ENCODE assay signal across 13 cellular contexts in the genomic region with DNA sequence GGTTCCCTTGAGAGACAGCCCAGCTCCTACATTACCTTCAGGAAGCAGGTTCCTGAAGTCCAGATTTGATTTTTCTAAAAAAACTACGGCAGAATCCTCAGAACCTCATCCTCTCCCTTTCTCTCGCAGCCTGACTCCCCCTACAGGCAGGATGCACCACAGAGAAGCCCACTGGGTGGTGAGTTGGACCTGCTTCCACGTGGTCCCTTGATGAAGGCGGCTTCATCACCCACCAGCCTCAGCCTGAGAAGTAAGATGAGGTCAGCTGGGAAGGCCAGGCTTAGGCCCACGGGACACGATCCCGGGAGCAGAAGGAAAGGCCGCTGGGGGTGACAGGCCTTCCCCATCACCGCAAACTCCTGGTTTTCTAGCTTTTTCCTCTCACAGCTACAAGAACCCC.
DNase-seq lines count a peak whose midpoint lies in the region; ATAC-seq, FAIRE-seq and TF ChIP-seq lines count a peak whose summit lies in the region.
"Had no signal": no experiment of that assay in that cellular context is flagged by ENCODE, and none has a peak within 500 bp of the region (broad histone marks: within the 10 kb centered on the region; RNA-seq: fewer than 3 reads in every experiment).

No MANE protein-coding gene starts in this region.

- no peaks in the 10 kb centered on the region for H3K79me2 ChIP-seq in HepG2 (ENCODE audit: insufficient read depth, low read length)

- CTCF ChIA-PET in HepG2 (lab: Yijun Ruan, JAX; ENCODE audit: low intra/inter-chr PET ratio, low total read pairs), result no interaction called here
- CTCF ChIA-PET in WTC11 (lab: Charles Lee), result interaction anchor here (0.6 to 1.3 kb wide), 4 partner anchors 12 to 472 kb away, joined by 3 read pairs; no protein-coding TSS in a partner anchor

- no peak overlapping the region for H3K4me2 ChIP-seq in HepG2 (ENCODE audit: low read depth, low read length)

- no peak overlapping the region for H3K27ac Mint-ChIP-seq in WTC11

- no peak for DNase-seq in HepG2 (ENCODE audit: low spot score)
- no peak for DNase-seq in right lobe of liver
- DNase-seq in WTC11 (ENCODE audit: low spot score), result peak; percentile 26
- DNase-seq in aorta, result peak; percentile 43 to 70
- no peak for DNase-seq in GM12892 (ENCODE audit: insufficient read length)
- DNase-seq in NCI-H524 (lab: John Stamatoyannopoulos, UW), result no peak
- no peak for DNase-seq in urothelium cell line (ENCODE audit: low spot score)
- DNase-seq: activated CD4-positive, alpha-beta T cell treated with anti-CD3 and anti-CD28 coated beads, Interleukin-2, amount 50 U/mL, for 1 hour; NCI-H2029; Right ventricle myocardium superior; substantia nigra had no signal

- H3K9ac ChIP-seq in HepG2 (ENCODE audit: insufficient read depth, low read depth, low read length), result no peak overlapping the region

- H3K4me1 ChIP-seq in HepG2 (ENCODE audit: insufficient read depth, low read length) (peaks cover 2% of the 10 kb centered on the region), right lobe of liver (peaks cover 0 to 4% (median 0%) of the 10 kb centered on the region in 4 donors), gastroesophageal sphincter (peaks cover 0 to 90% (median 3%) of the 10 kb centered on the region in 3 donors), aorta (ENCODE audit: control insufficient read depth in 1 of 2, insufficient read depth in 2 of 2, low read length in 2 of 2) (no peaks in the 10 kb centered on the region)

- intact Hi-C loops in HepG2 (cut with micrococcal nuclease; ENCODE audit: unreplicated experiment) (no loop called here), right lobe of liver (cut with DNase I) (no loop called here), aorta (cut with DNase I) (no loop called here)

- H3K36me3 ChIP-seq in HepG2 (replicated peaks in 1 of 2; ENCODE audit: control insufficient read depth in 1 of 2, insufficient read depth in 2 of 2, low read length in 2 of 2) (peaks cover 58 to 93% of the 10 kb centered on the region in 2 experiments), right lobe of liver (peaks cover 0 to 54% (median 32%) of the 10 kb centered on the region in 4 donors), gastroesophageal sphincter (peaks cover 0 to 96% of the 10 kb centered on the region in 2 donors), aorta (ENCODE audit: control insufficient read depth in 1 of 2, insufficient read depth in 2 of 2, low read length in 1 of 2) (peaks cover 3 to 16% of the 10 kb centered on the region in 2 donors)

- H3K9me3 Mint-ChIP-seq in WTC11, result no peaks in the 10 kb centered on the region
- H3K9me3 Mint-ChIP-seq: activated naive CD4-positive, alpha-beta T cell treated with anti-CD3 and anti-CD28 coated beads, Interleukin-2, amount 50 U/mL, for 72 hours had no signal

- no peak for FAIRE-seq in HepG2 (lab: Jason Lieb, UNC)
- FAIRE-seq in GM12892 (lab: Jason Lieb, UNC), result no peak
- FAIRE-seq in urothelium cell line (lab: Jason Lieb, UNC), result no peak

- no peaks in the 10 kb centered on the region; the same call in 1 of the 2 replicates for H4K20me1 ChIP-seq in HepG2 (ENCODE audit: insufficient read depth, low read length)

- no TSS peak for BruUV-seq in HepG2 (replicated peaks; lab: Mats Ljungman, UMichigan)

- no peak for TF ChIP-seq RAD21 in HepG2 (CRISPR knock-in tag; IDR thresholded peaks at IDR 0.05)

- TF ChIP-seq POLR2A in HepG2 (IDR thresholded peaks at IDR 0.05; ENCODE audit: insufficient read depth in 1 of 2, low read depth in 2 of 2, low read length in 2 of 2), result no peak
- TF ChIP-seq POLR2A in right lobe of liver (IDR thresholded peaks at IDR 0.05), result no peak
- no peak for TF ChIP-seq POLR2A in gastroesophageal sphincter (IDR thresholded peaks at IDR 0.05)
- no peak for TF ChIP-seq POLR2A in GM12892 (IDR thresholded peaks at IDR 0.05; ENCODE audit: low read depth, low read length)

- H3K4me3 ChIP-seq in HepG2 (replicated peaks in 1 of 3; ENCODE audit: insufficient read depth in 1 of 3, low read depth in 2 of 3, low read length in 3 of 3) (no peak overlapping the region), right lobe of liver (no peak overlapping the region), gastroesophageal sphincter (no peak overlapping the region), aorta (ENCODE audit: low read length in 2 of 2) (no peak overlapping the region)

- peak; percentile 28 for TF ChIP-seq CTCF in HepG2 (CRISPR knock-in tag; IDR thresholded peaks at IDR 0.05)
- peak in 1 of 4 donors; percentile 10 for TF ChIP-seq CTCF in right lobe of liver (IDR thresholded peaks at IDR 0.05)
- TF ChIP-seq CTCF in WTC11 (IDR thresholded peaks at IDR 0.05), result no peak
- TF ChIP-seq CTCF in gastroesophageal sphincter (IDR thresholded peaks at IDR 0.05), result peak in 1 of 4 experiments; percentile 36

- H3K4me1 Mint-ChIP-seq in WTC11, result no peaks in the 10 kb centered on the region

- in situ Hi-C loops in HepG2 (cut with HindIII; ENCODE audit: extremely low pct_ligation_motif_present, low pct_unique_long_range_greater_than_20kb), result no loop called here

- no peak overlapping the region for H2AFZ ChIP-seq in HepG2 (ENCODE audit: low read length)

- no peaks in the 10 kb centered on the region for H3K27me3 ChIP-seq in HepG2 (ENCODE audit: control insufficient read depth in 1 of 2, insufficient read depth in 2 of 2, low read length in 2 of 2)
- no peaks in the 10 kb centered on the region for H3K27me3 ChIP-seq in right lobe of liver
- H3K27me3 ChIP-seq in gastroesophageal sphincter, result no peaks in the 10 kb centered on the region
- H3K27me3 ChIP-seq in aorta (ENCODE audit: control insufficient read depth in 1 of 2, insufficient read depth in 2 of 2, low read length in 1 of 2), result no peaks in the 10 kb centered on the region

- 85% methylated on average over 9 of the region's 9 CpGs for WGBS in HepG2 (ENCODE audit: low lambda C conversion rate)
- 78% methylated on average over 3 of the region's 9 CpGs for WGBS in right lobe of liver (ENCODE audit: insufficient coverage, low coverage, low lambda C conversion rate, missing lambda C conversion rate)
- WGBS in gastroesophageal sphincter (ENCODE audit: low coverage in 1 of 2), 2 donors, result no CpG with 5 or more reads among the region's 9 CpGs
- WGBS in aorta, 2 donors, result 57 to 66% methylated on average over 9 of the region's 9 CpGs

- H3K27ac ChIP-seq in HepG2 (ENCODE audit: extremely low read length, insufficient read depth, low read length) (no peak overlapping the region), right lobe of liver (no peak overlapping the region), gastroesophageal sphincter (peak overlapping the region; percentile 3 to 99 (median 90)), aorta (ENCODE audit: low read depth in 1 of 2, low read length in 2 of 2) (peak overlapping the region; percentile 1 to 78)

- H3K36me3 Mint-ChIP-seq in WTC11, result peaks cover 61% of the 10 kb centered on the region

- H3K4me3 Mint-ChIP-seq in WTC11, result no peak overlapping the region

- H3K9me3 ChIP-seq in HepG2 (ENCODE audit: low read length) (no peaks in the 10 kb centered on the region), right lobe of liver (no peaks in the 10 kb centered on the region), gastroesophageal sphincter (no peaks in the 10 kb centered on the region), aorta (ENCODE audit: control insufficient read depth, low read length) (no peaks in the 10 kb centered on the region)

- ATAC-seq in HepG2 (peak; percentile 32; the same call in 2 of the 3 replicates), right lobe of liver (no peak), WTC11 (peak; percentile 25; the same call in 1 of the 2 replicates), gastroesophageal sphincter (no peak), aorta (ENCODE audit: low FRiP score) (no peak)
- ATAC-seq: activated naive CD4-positive, alpha-beta T cell treated with anti-CD3 and anti-CD28 coated beads, Interleukin-2, amount 50 U/mL, for 72 hours had no signal

- POLR2A ChIA-PET in HepG2 (lab: Yijun Ruan, JAX), result no interaction called here
- POLR2A ChIA-PET in WTC11 (lab: Charles Lee), result no interaction called here

- no peaks in the 10 kb centered on the region for H3K27me3 Mint-ChIP-seq in WTC11 (ENCODE audit: low read depth)

- no peak for TF ChIP-seq EP300 in HepG2 (IDR thresholded peaks at IDR 0.05; ENCODE audit: low read depth in 2 of 2, low read length in 2 of 2)
- no peak for TF ChIP-seq EP300 in HepG2 (CRISPR knock-in tag; IDR thresholded peaks at IDR 0.05; ENCODE audit: borderline replicate concordance)
- no peak for TF ChIP-seq EP300 in gastroesophageal sphincter (IDR thresholded peaks at IDR 0.05)

TF ChIP-seq in HepG2, 621 proteins besides CTCF, POLR2A, EP300 and RAD21:
- TF ChIP-seq ZFP90 (CRISPR knock-in tag; IDR thresholded peaks at IDR 0.05; ENCODE audit: borderline replicate concordance) (no peak), RXRB (CRISPR knock-in tag; IDR thresholded peaks at IDR 0.05; ENCODE audit: borderline replicate concordance) (no peak)
- TF ChIP-seq, protein P1, sequence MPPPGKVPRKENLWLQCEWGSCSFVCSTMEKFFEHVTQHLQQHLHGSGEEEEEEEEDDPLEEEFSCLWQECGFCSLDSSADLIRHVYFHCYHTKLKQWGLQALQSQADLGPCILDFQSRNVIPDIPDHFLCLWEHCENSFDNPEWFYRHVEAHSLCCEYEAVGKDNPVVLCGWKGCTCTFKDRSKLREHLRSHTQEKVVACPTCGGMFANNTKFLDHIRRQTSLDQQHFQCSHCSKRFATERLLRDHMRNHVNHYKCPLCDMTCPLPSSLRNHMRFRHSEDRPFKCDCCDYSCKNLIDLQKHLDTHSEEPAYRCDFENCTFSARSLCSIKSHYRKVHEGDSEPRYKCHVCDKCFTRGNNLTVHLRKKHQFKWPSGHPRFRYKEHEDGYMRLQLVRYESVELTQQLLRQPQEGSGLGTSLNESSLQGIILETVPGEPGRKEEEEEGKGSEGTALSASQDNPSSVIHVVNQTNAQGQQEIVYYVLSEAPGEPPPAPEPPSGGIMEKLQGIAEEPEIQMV (CRISPR knock-in tag; IDR thresholded peaks at IDR 0.05; ENCODE audit: low read depth), result no peak

TF ChIP-seq in WTC11, 78 proteins besides CTCF, POLR2A, EP300 and RAD21 (continues in another document):
- TF ChIP-seq, protein P2, sequence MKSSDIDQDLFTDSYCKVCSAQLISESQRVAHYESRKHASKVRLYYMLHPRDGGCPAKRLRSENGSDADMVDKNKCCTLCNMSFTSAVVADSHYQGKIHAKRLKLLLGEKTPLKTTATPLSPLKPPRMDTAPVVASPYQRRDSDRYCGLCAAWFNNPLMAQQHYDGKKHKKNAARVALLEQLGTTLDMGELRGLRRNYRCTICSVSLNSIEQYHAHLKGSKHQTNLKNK (CRISPR knock-in tag; IDR thresholded peaks at IDR 0.05), result no peak
- no peak for TF ChIP-seq ZNF423 (CRISPR knock-in tag; IDR thresholded peaks at IDR 0.05)
- TF ChIP-seq SMAD3 (CRISPR knock-in tag; IDR thresholded peaks at IDR 0.05; ENCODE audit: borderline replicate concordance), result no peak
- no peak for TF ChIP-seq NR2C2 (CRISPR knock-in tag; IDR thresholded peaks at IDR 0.05)
- TF ChIP-seq, protein P3, sequence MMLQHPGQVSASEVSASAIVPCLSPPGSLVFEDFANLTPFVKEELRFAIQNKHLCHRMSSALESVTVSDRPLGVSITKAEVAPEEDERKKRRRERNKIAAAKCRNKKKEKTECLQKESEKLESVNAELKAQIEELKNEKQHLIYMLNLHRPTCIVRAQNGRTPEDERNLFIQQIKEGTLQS (CRISPR knock-in tag; conservative IDR thresholded peaks at IDR 0.05), result no peak

Comparison
In these comparisons a context has a peak if more than half of its experiments do, and no peak if none do; other contexts are left out.
1. ATAC-seq: peak in HepG2 (single experiment) and WTC11 (single experiment); none in right lobe of liver (0 of 4), gastroesophageal sphincter (single experiment) and aorta (single experiment).
2. DNase-seq: peak in WTC11 (single experiment) and aorta (2 of 2); none in HepG2 (single experiment), right lobe of liver (0 of 3), GM12892 (single experiment), NCI-H524 (0 of 2) and urothelium cell line (single experiment).
3. H3K27ac ChIP-seq: peak in gastroesophageal sphincter (4 of 4) and aorta (2 of 2); none in HepG2 (single experiment) and right lobe of liver (0 of 3).